19 cellular contexts compared by ENCODE assay signal in the genomic region with DNA sequence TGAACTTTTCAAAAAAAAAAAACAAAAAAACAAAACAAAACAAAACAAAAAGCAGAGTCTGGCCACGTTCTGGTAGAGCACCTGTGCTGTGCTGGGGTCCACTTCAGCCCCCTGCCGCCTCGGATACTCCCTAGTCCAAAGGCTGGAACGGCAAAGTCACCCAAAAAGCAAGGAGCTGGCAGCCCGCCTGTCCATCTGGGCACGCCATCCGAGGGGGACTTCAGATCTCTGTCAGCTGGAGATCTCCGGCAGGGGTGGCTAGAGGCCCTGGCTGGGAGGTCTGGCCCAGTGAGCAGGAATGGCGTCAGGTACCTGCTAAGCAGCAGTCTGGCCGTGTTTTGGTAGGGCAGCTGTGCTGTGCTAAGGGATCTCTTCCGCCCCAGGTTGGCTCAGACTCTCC.
"Had no signal": no experiment of that assay in that cellular context is flagged by ENCODE, and none has a peak within 500 bp of the region (broad histone marks: within the 10 kb centered on the region; RNA-seq: fewer than 3 reads in every experiment).

No MANE protein-coding gene starts in this region.

- H3K4me3 ChIP-seq: left lung, mucosa of descending colon, ovary, psoas muscle, skin epidermis, stomach, thyroid gland, vagina had no signal

- H3K27ac ChIP-seq: left lung, ovary, psoas muscle, skin epidermis, stomach, thyroid gland, vagina had no signal

- H3K4me1 ChIP-seq: left lung, psoas muscle, stomach, thyroid gland, vagina had no signal

- H3K9me3 ChIP-seq: left lung, mucosa of descending colon, ovary, psoas muscle, stomach, thyroid gland, vagina had no signal

- H3K36me3 ChIP-seq: left lung, ovary, stomach, thyroid gland, vagina had no signal

- H3K27me3 ChIP-seq: ovary, thyroid gland, vagina had no signal

- DNase-seq: cortex of kidney; head of caudate nucleus; left cardiac atrium; left lung; mesenchymal stem cell; mucosa of descending colon; naive B cell; nucleus accumbens; ovary; psoas muscle; right cardiac atrium; stimulated activated CD4-positive, alpha-beta T cell treated with anti-CD3 and anti-CD28 coated beads, Interleukin-15, amount 100 ng/mL, for 24 hours; stimulated activated CD4-positive, alpha-beta T cell treated with anti-CD3 and anti-CD28 coated beads, Interleukin-2, amount 100 ng/mL, for 48 hours; stimulated activated naive B cell treated with anti-CD40 and anti-IgM and Interleukin-4, amounts not matched to agents 10 μg/mL and 1 μg/mL and 100 μg/mL, for 72 hours; stomach; thyroid gland; trophoblast cell had no signal

- ATAC-seq: left cardiac atrium; left lung; mucosa of descending colon; psoas muscle; right cardiac atrium; stimulated activated naive B cell treated with anti-CD40 and anti-IgM and Interleukin-4, amounts not matched to agents 10 μg/mL and 1 μg/mL and 100 μg/mL, for 72 hours had no signal
